Comparison of ENCODE assay signal across 11 cellular contexts in the genomic region with DNA sequence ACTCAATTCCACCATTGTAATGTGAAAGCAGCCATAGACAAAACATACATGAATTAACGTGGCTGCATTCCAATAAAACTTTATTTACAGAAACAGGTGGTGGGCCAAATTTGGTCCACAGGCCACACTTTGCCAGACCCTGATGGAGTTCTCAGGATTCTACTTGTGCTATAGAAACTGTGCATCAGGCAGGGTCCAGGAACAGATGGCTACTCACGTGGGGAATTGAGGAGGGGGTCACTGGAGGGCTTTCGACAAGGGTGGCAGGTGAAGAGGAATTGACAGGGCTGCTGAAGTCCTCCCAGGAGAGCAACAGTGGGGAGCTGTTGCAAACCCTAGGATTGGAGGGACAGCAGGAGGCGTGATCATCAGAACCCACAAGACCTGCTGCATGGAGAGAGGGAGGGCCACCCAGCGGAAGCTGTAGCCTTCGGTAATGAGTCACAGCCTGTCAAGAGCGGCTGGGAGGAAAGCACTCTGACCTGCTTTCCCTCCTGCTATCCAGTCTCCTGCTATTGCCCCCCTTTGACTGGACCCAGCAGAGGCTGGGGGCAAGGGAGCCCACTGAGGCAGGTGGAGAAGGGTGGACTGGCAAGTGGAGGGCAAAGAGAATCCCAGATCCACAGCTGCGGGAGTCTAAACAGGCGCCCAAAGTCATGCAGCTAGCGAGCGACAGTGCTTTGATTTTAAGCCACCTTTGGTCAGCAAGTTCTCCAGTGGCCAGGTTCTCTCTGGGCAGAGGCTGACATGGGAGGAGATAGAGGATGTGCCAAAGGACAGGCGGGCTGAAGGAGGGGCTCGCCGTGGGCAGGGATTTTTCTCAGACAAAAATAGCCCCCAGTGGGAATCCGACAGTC.
DNase-seq lines count a peak whose midpoint lies in the region; ATAC-seq and TF ChIP-seq lines count a peak whose summit lies in the region.
"Had no signal": no experiment of that assay in that cellular context is flagged by ENCODE, and none has a peak within 500 bp of the region (broad histone marks: within the 10 kb centered on the region; RNA-seq: fewer than 3 reads in every experiment).

No MANE protein-coding gene starts in this region.

- no peak overlapping the region for H3K4me3 ChIP-seq in HEK293 (ENCODE audit: low read depth, low read length)
- H3K4me3 ChIP-seq in heart right ventricle: no peak overlapping the region
- no peak overlapping the region for H3K4me3 ChIP-seq in aorta (ENCODE audit: low read length in 2 of 2)

- CTCF ChIA-PET in HEK293 (lab: Yijun Ruan, JAX): interaction anchor here (0.5 to 1.1 kb wide), 5 partner anchors 11 to 228 kb away, joined by 3 to 6 read pairs (median 4); no protein-coding TSS in a partner anchor

- intact Hi-C loops in heart right ventricle (cut with DNase I) (no loop called here), aorta (cut with DNase I) (no loop called here)

- no peak for TF ChIP-seq POLR2A in GM18505 (IDR thresholded peaks at IDR 0.05; ENCODE audit: borderline replicate concordance, extremely low read depth, insufficient read depth, insufficient read length)

- POLR2A ChIA-PET in HEK293 (lab: Yijun Ruan, JAX): interaction anchor here (1.6 kb wide), 1 partner anchor 359 kb away, joined by 3 read pairs; the partner anchor contains the start of gene FBXW11

- 64 to 66% methylated on average over 15 of the region's 15 CpGs for WGBS in heart right ventricle, 2 donors
- 82 to 83% methylated on average over 15 of the region's 15 CpGs for WGBS in aorta, 2 donors

- H3K9me3 ChIP-seq in HEK293 (ENCODE audit: control insufficient read depth, insufficient read depth, low read depth, low read length): no peaks in the 10 kb centered on the region
- H3K9me3 ChIP-seq in heart right ventricle: no peaks in the 10 kb centered on the region
- H3K9me3 ChIP-seq in aorta (ENCODE audit: control insufficient read depth, low read length): no peaks in the 10 kb centered on the region

- H3K36me3 ChIP-seq in HEK293 (ENCODE audit: control insufficient read depth in 2 of 2, insufficient read depth in 1 of 2, low read length in 2 of 2) (no peaks in the 10 kb centered on the region), heart right ventricle (no peaks in the 10 kb centered on the region), aorta (ENCODE audit: control insufficient read depth in 1 of 2, insufficient read depth in 2 of 2, low read length in 1 of 2) (no peaks in the 10 kb centered on the region)

- ATAC-seq in heart right ventricle (peak; percentile 59 to 91 (median 78)), GM18505 (IDR thresholded peaks at IDR 0.05; ENCODE audit: unreplicated experiment) (no peak), HG03354 (IDR thresholded peaks at IDR 0.05; ENCODE audit: poor library complexity, severe bottlenecking, unreplicated experiment) (no peak), aorta (ENCODE audit: low FRiP score) (no peak), HG02571 (IDR thresholded peaks at IDR 0.05; ENCODE audit: unreplicated experiment) (no peak)

- DNase-seq in A172 (ENCODE audit: low spot score) (peak; percentile 91), SW480 (ENCODE audit: low spot score) (peak; percentile 86), heart right ventricle (no peak), aorta (no peak)
- DNase-seq: CD4-positive, alpha-beta memory T cell; central memory CD4-positive, alpha-beta T cell; stimulated activated CD8-positive, alpha-beta memory T cell treated with anti-CD3 and anti-CD28 coated beads, Interleukin-4, amount 100 ng/mL, for 48 hours had no signal

- no peaks in the 10 kb centered on the region for H3K4me1 ChIP-seq in HEK293 (ENCODE audit: control insufficient read depth, insufficient read depth, low read length)
- H3K4me1 ChIP-seq in heart right ventricle: peaks cover 0 to 6% (median 0%) of the 10 kb centered on the region in 9 donors
- no peaks in the 10 kb centered on the region for H3K4me1 ChIP-seq in aorta (ENCODE audit: control insufficient read depth in 1 of 2, insufficient read depth in 2 of 2, low read length in 2 of 2)

- H3K27ac ChIP-seq in HEK293 (ENCODE audit: extremely low read depth, low read depth, low read length): no peak overlapping the region
- peak overlapping the region in 8 of 10 donors; percentile 33 to 77 (median 60) for H3K27ac ChIP-seq in heart right ventricle
- H3K27ac ChIP-seq in aorta (ENCODE audit: low read depth in 1 of 2, low read length in 2 of 2): no peak overlapping the region

- TF ChIP-seq CTCF in HEK293 (tag by site-specific recombination; IDR thresholded peaks at IDR 0.05): no peak
- TF ChIP-seq CTCF in heart right ventricle (IDR thresholded peaks at IDR 0.05): no peak

- no peaks in the 10 kb centered on the region for H3K27me3 ChIP-seq in heart right ventricle
- H3K27me3 ChIP-seq in aorta (ENCODE audit: control insufficient read depth in 1 of 2, insufficient read depth in 2 of 2, low read length in 1 of 2): no peaks in the 10 kb centered on the region

TF ChIP-seq in HEK293, 187 proteins besides CTCF, POLR2A, EP300 and RAD21:
- TF ChIP-seq ZIC2 (tag by site-specific recombination; IDR thresholded peaks at IDR 0.05) (peak; percentile 86), OVOL3 (tag by site-specific recombination; IDR thresholded peaks at IDR 0.05) (no peak), ZBTB17 (tag by site-specific recombination; IDR thresholded peaks at IDR 0.05) (no peak), GLIS1 (tag by site-specific recombination; IDR thresholded peaks at IDR 0.05) (peak; percentile 25; the same call in 1 of the 2 replicates), SCRT2 (tag by site-specific recombination; IDR thresholded peaks at IDR 0.05) (peak; percentile 74)

Comparison
In these comparisons a context has a peak if more than half of its experiments do, and no peak if none do; other contexts are left out.
1. DNase-seq: peak in A172 (single experiment) and SW480 (single experiment); none in heart right ventricle (0 of 2) and aorta (0 of 2).
2. H3K27ac ChIP-seq: peak in heart right ventricle (8 of 10); none in HEK293 (single experiment) and aorta (0 of 2).
3. ATAC-seq: peak in heart right ventricle (8 of 8); none in GM18505 (single experiment), HG03354 (single experiment), aorta (single experiment) and HG02571 (single experiment).